In genomic region chr6:37180610-37181009, GRCh38 we compare ENCODE assay signal across 7 cellular contexts. TPM values are rescaled to one million over a fixed set of nuclear protein-coding genes. Genes with fewer than 3 reads are reported as not detected.
DNase-seq lines count a peak whose midpoint lies in the region; ATAC-seq, FAIRE-seq and TF ChIP-seq lines count a peak whose summit lies in the region.
"Not testable (repeated sequence)": the region's sequence is repeated elsewhere in the genome, so short reads cannot be mapped to it uniquely, and the experiment has no call there.

No MANE protein-coding gene starts in this region.

- peaks cover 56 to 74% (median 70%) of the 10 kb centered on the region in 3 donors for H3K4me1 Mint-ChIP-seq in CD8-positive, alpha-beta memory T cell
- H3K4me1 Mint-ChIP-seq in T-cell: peaks cover 60 to 75% (median 63%) of the 10 kb centered on the region in 3 donors
- peaks cover 71% of the 10 kb centered on the region for H3K4me1 Mint-ChIP-seq in activated CD4-positive, alpha-beta T cell treated with anti-CD3 and anti-CD28 coated beads, Interleukin-2, amount 10 ng/mL, durations not matched to agents 7 days and 5 days
- H3K4me1 Mint-ChIP-seq in activated T-cell treated with anti-CD3 and anti-CD28 coated beads, Interleukin-2, amount 50 U/mL, for 24 hours (ENCODE audit: low read depth): peaks cover 62% of the 10 kb centered on the region
- H3K4me1 Mint-ChIP-seq in activated naive CD4-positive, alpha-beta T cell treated with anti-CD3 and anti-CD28 coated beads, Interleukin-2, amount 10 ng/mL, durations not matched to agents 7 days and 5 days: peaks cover 86% of the 10 kb centered on the region
- peaks cover 18 to 34% of the 10 kb centered on the region in 2 donors for H3K4me1 Mint-ChIP-seq in stimulated activated naive B cell treated with anti-CD40 and anti-IgM and Interleukin-4, amounts not matched to agents 10 μg/mL and 1 μg/mL and 100 μg/mL, for 72 hours

- not testable (repeated sequence) for H3K9me3 ChIP-seq in CD8-positive, alpha-beta memory T cell (ENCODE audit: low read length); HepG2 (ENCODE audit: low read length)

- TF ChIP-seq RAD21 in HepG2 (CRISPR knock-in tag; IDR thresholded peaks at IDR 0.05): not testable (repeated sequence)

- intact Hi-C loops in HepG2 (cut with micrococcal nuclease; ENCODE audit: unreplicated experiment): not testable (repeated sequence)

- not testable (repeated sequence) for H3K27me3 Mint-ChIP-seq in CD8-positive, alpha-beta memory T cell; T-cell; activated CD4-positive, alpha-beta T cell treated with anti-CD3 and anti-CD28 coated beads, Interleukin-2, amount 10 ng/mL, durations not matched to agents 7 days and 5 days; activated T-cell treated with anti-CD3 and anti-CD28 coated beads, Interleukin-2, amount 50 U/mL, for 24 hours; activated naive CD4-positive, alpha-beta T cell treated with anti-CD3 and anti-CD28 coated beads, Interleukin-2, amount 10 ng/mL, durations not matched to agents 7 days and 5 days; stimulated activated naive B cell treated with anti-CD40 and anti-IgM and Interleukin-4, amounts not matched to agents 10 μg/mL and 1 μg/mL and 100 μg/mL, for 72 hours

- BruUV-seq in HepG2 (replicated peaks; lab: Mats Ljungman, UMichigan): not testable (repeated sequence)

- TF ChIP-seq EP300 in HepG2 (IDR thresholded peaks at IDR 0.05; ENCODE audit: low read depth in 2 of 2, low read length in 2 of 2); HepG2 (CRISPR knock-in tag; IDR thresholded peaks at IDR 0.05; ENCODE audit: borderline replicate concordance): not testable (repeated sequence)

- TF ChIP-seq POLR2A in HepG2 (IDR thresholded peaks at IDR 0.05; ENCODE audit: insufficient read depth in 1 of 2, low read depth in 2 of 2, low read length in 2 of 2): not testable (repeated sequence)

- not testable (repeated sequence) for H2AFZ ChIP-seq in HepG2 (ENCODE audit: low read length)

- TF ChIP-seq CTCF in HepG2 (CRISPR knock-in tag; IDR thresholded peaks at IDR 0.05): not testable (repeated sequence)

- H3K9ac ChIP-seq in HepG2 (ENCODE audit: insufficient read depth, low read depth, low read length): not testable (repeated sequence)

- H3K36me3 ChIP-seq in CD8-positive, alpha-beta memory T cell (ENCODE audit: insufficient read depth, low read length); HepG2 (replicated peaks in 1 of 2; ENCODE audit: control insufficient read depth in 1 of 2, insufficient read depth in 2 of 2, low read length in 2 of 2): not testable (repeated sequence)

- peak; percentile 12 for FAIRE-seq in HepG2 (lab: Jason Lieb, UNC)

- not testable (repeated sequence) for H3K79me2 ChIP-seq in HepG2 (ENCODE audit: insufficient read depth, low read length)

- not testable (repeated sequence) for ATAC-seq in T-cell (replicated peaks in 1 of 4); HepG2; stimulated activated naive B cell treated with anti-CD40 and anti-IgM and Interleukin-4, amounts not matched to agents 10 μg/mL and 1 μg/mL and 100 μg/mL, for 72 hours (replicated peaks)

- POLR2A ChIA-PET in CD8-positive, alpha-beta memory T cell (lab: Charles Lee); activated CD4-positive, alpha-beta T cell treated with anti-CD3 and anti-CD28 coated beads, Interleukin-2, amount 10 ng/mL, durations not matched to agents 7 days and 5 days (lab: Charles Lee); HepG2 (lab: Yijun Ruan, JAX): not testable (repeated sequence)
- POLR2A ChIA-PET in T-cell (lab: Charles Lee): interaction anchor here (0.6 kb wide), 2 partner anchors 162 to 366 kb away, joined by 3 to 7 read pairs; no protein-coding TSS in a partner anchor

- H3K4me2 ChIP-seq in HepG2 (ENCODE audit: low read depth, low read length): not testable (repeated sequence)

- peaks cover 74% of the 10 kb centered on the region for H3K4me1 ChIP-seq in CD8-positive, alpha-beta memory T cell (ENCODE audit: insufficient read depth, low read length)
- not testable (repeated sequence) for H3K4me1 ChIP-seq in HepG2 (ENCODE audit: insufficient read depth, low read length)

- H3K9me3 Mint-ChIP-seq in CD8-positive, alpha-beta memory T cell; T-cell; activated CD4-positive, alpha-beta T cell treated with anti-CD3 and anti-CD28 coated beads, Interleukin-2, amount 10 ng/mL, durations not matched to agents 7 days and 5 days; activated T-cell treated with anti-CD3 and anti-CD28 coated beads, Interleukin-2, amount 50 U/mL, for 24 hours; activated naive CD4-positive, alpha-beta T cell treated with anti-CD3 and anti-CD28 coated beads, Interleukin-2, amount 10 ng/mL, durations not matched to agents 7 days and 5 days; stimulated activated naive B cell treated with anti-CD40 and anti-IgM and Interleukin-4, amounts not matched to agents 10 μg/mL and 1 μg/mL and 100 μg/mL, for 72 hours: not testable (repeated sequence)

- WGBS in HepG2 (ENCODE audit: low lambda C conversion rate): 28% methylated on average over 4 of the region's 4 CpGs

- peak overlapping the region; percentile 43 for H3K27ac ChIP-seq in CD8-positive, alpha-beta memory T cell (ENCODE audit: low read depth, low read length)
- H3K27ac ChIP-seq in HepG2 (ENCODE audit: extremely low read length, insufficient read depth, low read length): not testable (repeated sequence)

- peaks cover 4 to 13% (median 11%) of the 10 kb centered on the region in 3 donors for H3K36me3 Mint-ChIP-seq in CD8-positive, alpha-beta memory T cell
- peaks cover 11% of the 10 kb centered on the region for H3K36me3 Mint-ChIP-seq in T-cell
- H3K36me3 Mint-ChIP-seq in activated CD4-positive, alpha-beta T cell treated with anti-CD3 and anti-CD28 coated beads, Interleukin-2, amount 10 ng/mL, durations not matched to agents 7 days and 5 days (ENCODE audit: low read depth): peaks cover 31% of the 10 kb centered on the region
- peaks cover 18% of the 10 kb centered on the region for H3K36me3 Mint-ChIP-seq in activated T-cell treated with anti-CD3 and anti-CD28 coated beads, Interleukin-2, amount 50 U/mL, for 24 hours (ENCODE audit: low read depth)
- peaks cover 38% of the 10 kb centered on the region for H3K36me3 Mint-ChIP-seq in activated naive CD4-positive, alpha-beta T cell treated with anti-CD3 and anti-CD28 coated beads, Interleukin-2, amount 10 ng/mL, durations not matched to agents 7 days and 5 days
- not testable (repeated sequence) for H3K36me3 Mint-ChIP-seq in stimulated activated naive B cell treated with anti-CD40 and anti-IgM and Interleukin-4, amounts not matched to agents 10 μg/mL and 1 μg/mL and 100 μg/mL, for 72 hours

- not testable (repeated sequence) for DNase-seq in CD8-positive, alpha-beta memory T cell; T-cell; activated CD4-positive, alpha-beta T cell treated with anti-CD3 and anti-CD28 coated beads, Interleukin-2, amount 10 ng/mL, durations not matched to agents 7 days and 5 days; activated T-cell treated with anti-CD3 and anti-CD28 coated beads, Interleukin-2, amount 50 U/mL, for 24 hours; activated naive CD4-positive, alpha-beta T cell treated with anti-CD3 and anti-CD28 coated beads, Interleukin-2, amount 10 ng/mL, durations not matched to agents 7 days and 5 days; HepG2 (ENCODE audit: low spot score); stimulated activated naive B cell treated with anti-CD40 and anti-IgM and Interleukin-4, amounts not matched to agents 10 μg/mL and 1 μg/mL and 100 μg/mL, for 72 hours

- not testable (repeated sequence) for H4K20me1 ChIP-seq in HepG2 (ENCODE audit: insufficient read depth, low read length)

- H3K27ac Mint-ChIP-seq in CD8-positive, alpha-beta memory T cell: peak overlapping the region in 5 of 8 donors; percentile 37 to 89 (median 66)
- peak overlapping the region; percentile 66 to 78 for H3K27ac Mint-ChIP-seq in T-cell
- peak overlapping the region; percentile 71 for H3K27ac Mint-ChIP-seq in activated CD4-positive, alpha-beta T cell treated with anti-CD3 and anti-CD28 coated beads, Interleukin-2, amount 10 ng/mL, durations not matched to agents 7 days and 5 days
- peak overlapping the region; percentile 33 for H3K27ac Mint-ChIP-seq in activated T-cell treated with anti-CD3 and anti-CD28 coated beads, Interleukin-2, amount 50 U/mL, for 24 hours
- peak overlapping the region; percentile 73 for H3K27ac Mint-ChIP-seq in activated naive CD4-positive, alpha-beta T cell treated with anti-CD3 and anti-CD28 coated beads, Interleukin-2, amount 10 ng/mL, durations not matched to agents 7 days and 5 days
- peak overlapping the region; percentile 31 for H3K27ac Mint-ChIP-seq in stimulated activated naive B cell treated with anti-CD40 and anti-IgM and Interleukin-4, amounts not matched to agents 10 μg/mL and 1 μg/mL and 100 μg/mL, for 72 hours

- CTCF ChIA-PET in CD8-positive, alpha-beta memory T cell (lab: Charles Lee): interaction anchor here (1.1 to 16.9 kb wide), 6 partner anchors 9 to 295 kb away, joined by 3 to 461 read pairs (median 18); partner anchors contain the start of gene C6orf89
- CTCF ChIA-PET in T-cell (lab: Charles Lee): interaction anchor here in 1 of 2 donors (1.0 to 3.3 kb wide), 3 partner anchors 8 to 128 kb away, joined by 3 to 16 read pairs (median 3); no protein-coding TSS in a partner anchor
- CTCF ChIA-PET in activated CD4-positive, alpha-beta T cell treated with anti-CD3 and anti-CD28 coated beads, Interleukin-2, amount 10 ng/mL, durations not matched to agents 7 days and 5 days (lab: Charles Lee): interaction anchor here (0.7 to 15.6 kb wide), 8 partner anchors 9 to 162 kb away, joined by 3 to 164 read pairs (median 8); partner anchors contain the start of gene PIM1
- CTCF ChIA-PET in activated naive CD4-positive, alpha-beta T cell treated with anti-CD3 and anti-CD28 coated beads, Interleukin-2, amount 10 ng/mL, durations not matched to agents 7 days and 5 days (lab: Charles Lee): interaction anchor here (3.0 to 17.1 kb wide), 3 partner anchors 8 to 156 kb away, joined by 30 to 293 read pairs (median 275); no protein-coding TSS in a partner anchor
- CTCF ChIA-PET in HepG2 (lab: Yijun Ruan, JAX; ENCODE audit: low intra/inter-chr PET ratio, low total read pairs): not testable (repeated sequence)

- H3K27me3 ChIP-seq in CD8-positive, alpha-beta memory T cell (ENCODE audit: insufficient read depth, low read length, poor library complexity, severe bottlenecking); HepG2 (ENCODE audit: control insufficient read depth in 1 of 2, insufficient read depth in 2 of 2, low read length in 2 of 2): not testable (repeated sequence)

- not testable (repeated sequence) for H3K4me3 ChIP-seq in CD8-positive, alpha-beta memory T cell (ENCODE audit: low read length); HepG2 (replicated peaks in 1 of 3; ENCODE audit: insufficient read depth in 1 of 3, low read depth in 2 of 3, low read length in 3 of 3)

- in situ Hi-C loops in HepG2 (cut with HindIII; ENCODE audit: extremely low pct_ligation_motif_present, low pct_unique_long_range_greater_than_20kb): not testable (repeated sequence)

- H3K4me3 Mint-ChIP-seq in CD8-positive, alpha-beta memory T cell; T-cell; activated CD4-positive, alpha-beta T cell treated with anti-CD3 and anti-CD28 coated beads, Interleukin-2, amount 10 ng/mL, durations not matched to agents 7 days and 5 days; activated T-cell treated with anti-CD3 and anti-CD28 coated beads, Interleukin-2, amount 50 U/mL, for 24 hours; activated naive CD4-positive, alpha-beta T cell treated with anti-CD3 and anti-CD28 coated beads, Interleukin-2, amount 10 ng/mL, durations not matched to agents 7 days and 5 days; stimulated activated naive B cell treated with anti-CD40 and anti-IgM and Interleukin-4, amounts not matched to agents 10 μg/mL and 1 μg/mL and 100 μg/mL, for 72 hours: not testable (repeated sequence)

RNA-seq across cellular contexts. Expression of gene PIM1, which starts 10.7 kb away (rescaled TPM):
- total RNA-seq in CD8-positive, alpha-beta memory T cell: 10 to 100 TPM; 93.7 to 99.1 TPM
- polyA plus RNA-seq in CD8-positive, alpha-beta memory T cell: 253 TPM
- 100 to 1,000 TPM; 225 to 334 (median 313) TPM for total RNA-seq in T-cell
- total RNA-seq in activated CD4-positive, alpha-beta T cell treated with anti-CD3 and anti-CD28 coated beads, Interleukin-2, amount 10 ng/mL, durations not matched to agents 7 days and 5 days: 100 to 1,000 TPM; 393 to 412 TPM
- total RNA-seq in HepG2 (2016; rRNA removed; fragmentation: Illumina TruSeq; extraction: Trizol): 19.1 and 29.4 TPM in 2 replicates
- 13.7 and 14.9 TPM in 2 replicates for total RNA-seq in HepG2 (2016; cell fraction: cytosol; rRNA removed; fragmentation: Illumina TruSeq; extraction: Trizol; ENCODE audit: low read depth)
- total RNA-seq in HepG2 (2016; cell fraction: insoluble cytoplasmic fraction; rRNA removed; fragmentation: Illumina TruSeq; extraction: Trizol): 14.8 and 30.7 TPM in 2 replicates
- total RNA-seq in HepG2 (2016; cell fraction: membrane; rRNA removed; fragmentation: Illumina TruSeq; extraction: Trizol): 28.0 and 32.4 TPM in 2 replicates
- 29.7 and 34.7 TPM in 2 replicates for total RNA-seq in HepG2 (2016; cell fraction: nucleus; rRNA removed; fragmentation: Illumina TruSeq; extraction: Trizol)
- polyA plus RNA-seq in HepG2 (2011; rRNA removed): 117 and 149 TPM in 2 replicates
- polyA plus RNA-seq in HepG2 (2011; cell fraction: cytosol; rRNA removed): 60.3 and 76.2 TPM in 2 replicates
- 145 and 149 TPM in 2 replicates for polyA plus RNA-seq in HepG2 (2011; cell fraction: nucleus; rRNA removed)
- polyA plus RNA-seq in HepG2 (2012): 142 and 149 TPM in 2 replicates
- 3.1 and 3.3 TPM in 2 replicates for polyA plus RNA-seq in HepG2 (2016; cell fraction: cytosol; fragmentation: Illumina TruSeq; extraction: Trizol; ENCODE audit: low read depth)
- 15.9 and 19.2 TPM in 2 replicates for polyA plus RNA-seq in HepG2 (2016; cell fraction: insoluble cytoplasmic fraction; fragmentation: Illumina TruSeq; extraction: Trizol; ENCODE audit: low read depth)
- 7.9 and 8.1 TPM in 2 replicates for polyA plus RNA-seq in HepG2 (2016; cell fraction: membrane; fragmentation: Illumina TruSeq; extraction: Trizol; ENCODE audit: low read depth)
- polyA plus RNA-seq in HepG2 (2016; cell fraction: nucleus; fragmentation: Illumina TruSeq; extraction: Trizol; ENCODE audit: insufficient read depth, low read depth): 68.4 and 71.9 TPM in 2 replicates
- polyA minus RNA-seq in HepG2 (2011; rRNA and poly(A)+ RNA removed; ENCODE audit: low replicate concordance): 24.0 and 183 TPM in 2 replicates
- 66.0 and 82.3 TPM in 2 replicates for polyA minus RNA-seq in HepG2 (2011; cell fraction: cytosol; rRNA and poly(A)+ RNA removed)
- 45.6 and 58.6 TPM in 2 replicates for polyA minus RNA-seq in HepG2 (2011; cell fraction: nucleus; rRNA and poly(A)+ RNA removed)
